In genomic region chr18:11676867-11677266, GRCh38 we compare ENCODE assay signal across 23 cellular contexts. TPM values are rescaled to one million over a fixed set of nuclear protein-coding genes. Genes with fewer than 3 reads are reported as not detected.
DNase-seq lines count a peak whose midpoint lies in the region; ATAC-seq, FAIRE-seq and TF ChIP-seq lines count a peak whose summit lies in the region.
"Had no signal": no experiment of that assay in that cellular context is flagged by ENCODE, and none has a peak within 500 bp of the region (broad histone marks: within the 10 kb centered on the region; RNA-seq: fewer than 3 reads in every experiment).

No MANE protein-coding gene starts in this region.

- H3K4me3 Mint-ChIP-seq in progenitor cell of endocrine pancreas (ENCODE audit: low read depth) = no peak overlapping the region
- H3K4me3 Mint-ChIP-seq in activated CD4-positive, alpha-beta T cell treated with anti-CD3 and anti-CD28 coated beads for 36 hours = no peak overlapping the region
- H3K4me3 Mint-ChIP-seq: B cell; IgD-negative memory B cell; T-helper 1 cell treated with Interleukin-12 subunit alpha and Interleukin-12 subunit beta and Interleukin-4 antibody, amounts not matched to agents 30 μg/mL and 1 μg/mL, for 36 hours had no signal

- DNase-seq in left cardiac atrium = peak; percentile 34
- DNase-seq in left ventricle myocardium superior = no peak
- peak; percentile 73 for DNase-seq in RCC 7860 (ENCODE audit: low spot score)
- peak; percentile 17 for DNase-seq in ecto neural progenitor cell (ENCODE audit: low spot score)
- DNase-seq in urothelium cell line (ENCODE audit: low spot score) = peak; percentile 50
- no peak for DNase-seq in SW 1271 (lab: John Stamatoyannopoulos, UW)
- no peak for DNase-seq in progenitor cell of endocrine pancreas (ENCODE audit: low spot score, unreplicated experiment)
- no peak for DNase-seq in activated CD4-positive, alpha-beta T cell treated with anti-CD3 and anti-CD28 coated beads for 36 hours
- DNase-seq: activated naive CD4-positive, alpha-beta T cell treated with Interleukin-2 at 50 U/mL for 16 hours; activated T-cell treated with anti-CD3 and anti-CD28 coated beads, Interleukin-2, amount 50 U/mL, for 48 hours; amniotic stem cell; glutamatergic neuron; NCI-H1694; NCI-H524 treated with DMSO at 0.1 percent for 48 hours; NK-92 treated with Interleukin-12 subunit alpha and Interleukin-12 subunit beta, amount 100 ng/mL, for 24 hours; stimulated activated CD4-positive, alpha-beta T cell treated with anti-CD3 and anti-CD28 coated beads, Interleukin-2, amount 100 ng/mL, for 24 hours; substantia nigra; upper lobe of left lung had no signal

- H3K9me3 Mint-ChIP-seq in progenitor cell of endocrine pancreas (ENCODE audit: low read depth) = no peaks in the 10 kb centered on the region
- H3K9me3 Mint-ChIP-seq in activated CD4-positive, alpha-beta T cell treated with anti-CD3 and anti-CD28 coated beads for 36 hours (ENCODE audit: low read depth) = no peaks in the 10 kb centered on the region
- H3K9me3 Mint-ChIP-seq: T-helper 1 cell treated with Interleukin-12 subunit alpha and Interleukin-12 subunit beta and Interleukin-4 antibody, amounts not matched to agents 30 μg/mL and 1 μg/mL, for 36 hours had no signal

- no peak overlapping the region for H3K27ac Mint-ChIP-seq in progenitor cell of endocrine pancreas
- no peak overlapping the region for H3K27ac Mint-ChIP-seq in activated CD4-positive, alpha-beta T cell treated with anti-CD3 and anti-CD28 coated beads for 36 hours
- H3K27ac Mint-ChIP-seq: B cell; IgD-negative memory B cell; T-helper 1 cell treated with Interleukin-12 subunit alpha and Interleukin-12 subunit beta and Interleukin-4 antibody, amounts not matched to agents 30 μg/mL and 1 μg/mL, for 36 hours had no signal

- no peak for TF ChIP-seq CTCF in progenitor cell of endocrine pancreas (IDR thresholded peaks at IDR 0.05; ENCODE audit: unreplicated experiment)

- peaks cover 23% of the 10 kb centered on the region for H3K27me3 Mint-ChIP-seq in progenitor cell of endocrine pancreas
- peaks cover 29% of the 10 kb centered on the region for H3K27me3 Mint-ChIP-seq in activated CD4-positive, alpha-beta T cell treated with anti-CD3 and anti-CD28 coated beads for 36 hours

- ATAC-seq in left cardiac atrium (peak in 1 of 2 donors; percentile 55), left ventricle myocardium superior (no peak)
- no peak for ATAC-seq in activated CD4-positive, alpha-beta T cell treated with anti-CD3 and anti-CD28 coated beads for 36 hours

- H3K4me1 Mint-ChIP-seq in progenitor cell of endocrine pancreas (ENCODE audit: low read depth) = no peaks in the 10 kb centered on the region
- H3K4me1 Mint-ChIP-seq in activated CD4-positive, alpha-beta T cell treated with anti-CD3 and anti-CD28 coated beads for 36 hours = no peaks in the 10 kb centered on the region
- H3K4me1 Mint-ChIP-seq: B cell, IgD-negative memory B cell had no signal

- CTCF ChIA-PET in activated CD4-positive, alpha-beta T cell treated with anti-CD3 and anti-CD28 coated beads for 36 hours (lab: Charles Lee) = interaction anchor here (0.8 kb wide), 1 partner anchor 9 kb away, joined by 3 read pairs; no protein-coding TSS in a partner anchor

- POLR2A ChIA-PET in activated CD4-positive, alpha-beta T cell treated with anti-CD3 and anti-CD28 coated beads for 36 hours (lab: Charles Lee) = no interaction called here

- no peaks in the 10 kb centered on the region for H3K36me3 Mint-ChIP-seq in progenitor cell of endocrine pancreas (ENCODE audit: insufficient read depth)
- H3K36me3 Mint-ChIP-seq in activated CD4-positive, alpha-beta T cell treated with anti-CD3 and anti-CD28 coated beads for 36 hours (ENCODE audit: low read depth) = no peaks in the 10 kb centered on the region
- H3K36me3 Mint-ChIP-seq: IgD-negative memory B cell had no signal

- intact Hi-C loops in left cardiac atrium (cut with DNase I) (no loop called here), left ventricle myocardium superior (cut with micrococcal nuclease) (no loop called here)
- intact Hi-C loops in activated CD4-positive, alpha-beta T cell treated with anti-CD3 and anti-CD28 coated beads for 36 hours (cut with DNase I, micrococcal nuclease) = no loop called here

- FAIRE-seq in RCC 7860 (lab: Jason Lieb, UNC) (peak; percentile 69), urothelium cell line (lab: Jason Lieb, UNC) (peak; percentile 86)
- FAIRE-seq: A204.1, GM12891 had no signal

RNA-seq across cellular contexts. Expression of gene GNAL, which starts 12.2 kb away (rescaled TPM):
- total RNA-seq in left cardiac atrium = 1 to 10 TPM; 3.0 to 5.8 TPM
- total RNA-seq in left ventricle myocardium superior = 5.1 TPM
- total RNA-seq in progenitor cell of endocrine pancreas = 10.0 and 10.5 TPM in 2 replicates
- total RNA-seq in activated CD4-positive, alpha-beta T cell treated with anti-CD3 and anti-CD28 coated beads for 36 hours = under 1 TPM; 0.07 to 0.21 TPM

Comparison
In these comparisons a context has a peak if more than half of its experiments do, and no peak if none do; other contexts are left out.
1. DNase-seq: peak in left cardiac atrium (single experiment), RCC 7860 (single experiment), ecto neural progenitor cell (single experiment) and urothelium cell line (single experiment); none in left ventricle myocardium superior (single experiment), SW 1271 (0 of 2), progenitor cell of endocrine pancreas (single experiment) and activated CD4-positive, alpha-beta T cell treated with anti-CD3 and anti-CD28 coated beads for 36 hours (single experiment).